In genomic region chr5:138033916-138034315, GRCh38 we compare ENCODE assay signal across 10 cellular contexts. TPM values are rescaled to one million over a fixed set of nuclear protein-coding genes. Genes with fewer than 3 reads are reported as not detected.
A peak's percentile ranks its signal among the peaks of the same experiment; 100 is the strongest.
DNase-seq lines count a peak whose midpoint lies in the region; ATAC-seq, FAIRE-seq and TF ChIP-seq lines count a peak whose summit lies in the region.
"Had no signal": no experiment of that assay in that cellular context is flagged by ENCODE, and none has a peak within 500 bp of the region (broad histone marks: within the 10 kb centered on the region; RNA-seq: fewer than 3 reads in every experiment).

No MANE protein-coding gene starts in this region.

- no peak overlapping the region for H2BK15ac ChIP-seq in mesendoderm (replicated peaks; ENCODE audit: low read depth)

- peak overlapping the region; percentile 87 for H3K4me3 Mint-ChIP-seq in astrocyte (ENCODE audit: unreplicated experiment)

- no peak overlapping the region for H4K5ac ChIP-seq in mesendoderm (ENCODE audit: low read length)

- no peak overlapping the region for H3K4ac ChIP-seq in mesendoderm (ENCODE audit: low read depth, low read length)

- no peaks in the 10 kb centered on the region for H3K36me3 ChIP-seq in left ventricle myocardium inferior
- no peaks in the 10 kb centered on the region for H3K36me3 ChIP-seq in astrocyte (ENCODE audit: insufficient read depth, low read length)
- no peaks in the 10 kb centered on the region for H3K36me3 ChIP-seq in mesendoderm (ENCODE audit: control insufficient read depth, insufficient read depth, low read length)

- no peak overlapping the region for H2AK5ac ChIP-seq in mesendoderm (ENCODE audit: low read length)

- no peak overlapping the region for H2BK5ac ChIP-seq in mesendoderm (ENCODE audit: low read length)

- WGBS in mesendoderm (ENCODE audit: extremely low coverage, insufficient coverage, low lambda C conversion rate) = no CpG with 5 or more reads among the region's 2 CpGs

- no peaks in the 10 kb centered on the region for H3K9me3 Mint-ChIP-seq in astrocyte (ENCODE audit: unreplicated experiment)

- no peak overlapping the region for H3K56ac ChIP-seq in mesendoderm (ENCODE audit: low read length)

- peak overlapping the region; percentile 96 for H3K27ac Mint-ChIP-seq in astrocyte (ENCODE audit: unreplicated experiment)

- no peak overlapping the region for H4K8ac ChIP-seq in mesendoderm (ENCODE audit: low read depth, low read length)

- H3K4me1 Mint-ChIP-seq in astrocyte (ENCODE audit: low read depth, unreplicated experiment) = peaks cover 20% of the 10 kb centered on the region

- intact Hi-C loops in left ventricle myocardium inferior (cut with micrococcal nuclease) (no loop called here), Right ventricle myocardium inferior (cut with DNase I) (loop anchor here (5.0 kb wide), 2 partner anchors 142 to 282 kb away; partner anchors contain the start of gene HNRNPA0)

- H3K4me2 ChIP-seq in astrocyte (ENCODE audit: low read length) (peak overlapping the region; percentile 99), mesendoderm (ENCODE audit: low read length) (no peak overlapping the region)

- H3K4me1 ChIP-seq in left ventricle myocardium inferior (peaks cover 57% of the 10 kb centered on the region), astrocyte (ENCODE audit: insufficient read depth, low read length) (peaks cover 14% of the 10 kb centered on the region), mesendoderm (ENCODE audit: control insufficient read depth, low read depth, low read length) (no peaks in the 10 kb centered on the region)

- H3K9ac ChIP-seq in astrocyte (ENCODE audit: low read length) = peak overlapping the region; percentile 98
- H3K9ac ChIP-seq in mesendoderm (ENCODE audit: low read length) = no peak overlapping the region

- peaks cover 2% of the 10 kb centered on the region for H3K36me3 Mint-ChIP-seq in astrocyte (ENCODE audit: low read depth, unreplicated experiment)

- H2AFZ ChIP-seq in astrocyte (ENCODE audit: low read depth, low read length) = no peak overlapping the region

- H3K27me3 Mint-ChIP-seq in astrocyte (ENCODE audit: low read depth, unreplicated experiment) = no peaks in the 10 kb centered on the region

- H4K20me1 ChIP-seq in astrocyte (ENCODE audit: insufficient read depth, low read length) = peaks cover 39% of the 10 kb centered on the region

- peaks cover 5% of the 10 kb centered on the region for H3K79me1 ChIP-seq in mesendoderm (ENCODE audit: low read length)

- no peak overlapping the region for H3K18ac ChIP-seq in mesendoderm (ENCODE audit: low read length)

- no peak overlapping the region for H2BK120ac ChIP-seq in mesendoderm (ENCODE audit: low read depth, low read length)

- no peaks in the 10 kb centered on the region for H3K27me3 ChIP-seq in left ventricle myocardium inferior (ENCODE audit: low read depth)
- H3K27me3 ChIP-seq in astrocyte (ENCODE audit: insufficient read depth, low read length) = no peaks in the 10 kb centered on the region
- H3K27me3 ChIP-seq in mesendoderm (ENCODE audit: insufficient read depth, low read length, poor library complexity) = no peaks in the 10 kb centered on the region

- ATAC-seq in Right ventricle myocardium inferior = no peak
- ATAC-seq in GM19395 (IDR thresholded peaks at IDR 0.05; ENCODE audit: unreplicated experiment) = no peak
- ATAC-seq in GM18907 (IDR thresholded peaks at IDR 0.05; ENCODE audit: unreplicated experiment) = no peak
- no peak for ATAC-seq in HG03045 (IDR thresholded peaks at IDR 0.05; ENCODE audit: unreplicated experiment)
- no peak for ATAC-seq in GM21447 (IDR thresholded peaks at IDR 0.05; ENCODE audit: unreplicated experiment)

- H3K9me3 ChIP-seq in left ventricle myocardium inferior (replicated peaks) (no peaks in the 10 kb centered on the region), astrocyte (ENCODE audit: insufficient read depth, low read depth, low read length) (no peaks in the 10 kb centered on the region)

- H3K79me2 ChIP-seq in astrocyte (ENCODE audit: insufficient read depth, low read length) (peaks cover 39% of the 10 kb centered on the region), mesendoderm (ENCODE audit: control insufficient read depth, insufficient read depth, low read length) (peaks cover 32% of the 10 kb centered on the region)

- peak overlapping the region; percentile 78 for H3K4me3 ChIP-seq in left ventricle myocardium inferior
- H3K4me3 ChIP-seq in astrocyte (ENCODE audit: insufficient read depth, low read depth, low read length) = peak overlapping the region; percentile 96
- H3K4me3 ChIP-seq in mesendoderm (ENCODE audit: low read length) = no peak overlapping the region

- no peak for TF ChIP-seq CTCF in left ventricle myocardium inferior (IDR thresholded peaks at IDR 0.05; ENCODE audit: borderline replicate concordance)
- TF ChIP-seq CTCF in astrocyte (IDR thresholded peaks at IDR 0.05; ENCODE audit: insufficient read depth, low read depth, low read length) = no peak

- H3K27ac ChIP-seq in left ventricle myocardium inferior (replicated peaks) = peak overlapping the region; percentile 95
- peak overlapping the region; percentile 97 for H3K27ac ChIP-seq in astrocyte (ENCODE audit: low read depth, low read length)
- no peak overlapping the region for H3K27ac ChIP-seq in mesendoderm (ENCODE audit: low read depth, low read length)

- no peak for DNase-seq in left ventricle myocardium inferior
- DNase-seq in Right ventricle myocardium inferior (ENCODE audit: missing footprints) = no peak
- DNase-seq in astrocyte (ENCODE audit: low read depth) = peak; percentile 53
- DNase-seq in mesendoderm = peak; percentile 49
- DNase-seq: NCI-H524 had no signal

- FAIRE-seq in astrocyte (lab: Jason Lieb, UNC) = no peak

- H3K23ac ChIP-seq in mesendoderm (ENCODE audit: low read length) = no peak overlapping the region

RNA-seq across cellular contexts. Expression of gene FAM13B, which starts 1.0 kb away (rescaled TPM):
- 22.1 TPM for total RNA-seq in left ventricle myocardium inferior
- total RNA-seq in Right ventricle myocardium inferior = 22.6 TPM
- 25.3 and 32.0 TPM in 2 replicates for total RNA-seq in astrocyte
- 12.2 TPM for polyA plus RNA-seq in mesendoderm (2013, experiment 1 of 2)
- polyA plus RNA-seq in mesendoderm (2013, experiment 2 of 2) = 12.4 TPM

RNA-seq across cellular contexts. Expression of gene WNT8A, which starts 49.9 kb away (rescaled TPM):
- total RNA-seq in left ventricle myocardium inferior (not detected), Right ventricle myocardium inferior (not detected), astrocyte (not detected in 2 replicates)
- 1.8 TPM for polyA plus RNA-seq in mesendoderm (2013, experiment 1 of 2)
- 1.7 TPM for polyA plus RNA-seq in mesendoderm (2013, experiment 2 of 2)
- total RNA-seq: lung had no signal
- polyA plus RNA-seq: lung had no signal

Comparison
In these comparisons a context has a peak if more than half of its experiments do, and no peak if none do; other contexts are left out.
1. DNase-seq: peak in astrocyte (single experiment) and mesendoderm (single experiment); none in left ventricle myocardium inferior (single experiment) and Right ventricle myocardium inferior (single experiment).